In genomic region chr4:66300336-66300934, GRCh38 we compare ENCODE assay signal across 27 cellular contexts.
DNase-seq lines count a peak whose midpoint lies in the region; ATAC-seq, FAIRE-seq and TF ChIP-seq lines count a peak whose summit lies in the region.
"Had no signal": no experiment of that assay in that cellular context is flagged by ENCODE, and none has a peak within 500 bp of the region (broad histone marks: within the 10 kb centered on the region; RNA-seq: fewer than 3 reads in every experiment).

No MANE protein-coding gene starts in this region.

- TF ChIP-seq POLR2A in endothelial cell of umbilical vein (IDR thresholded peaks at IDR 0.05; ENCODE audit: low read depth, low read length) (no peak), vagina (IDR thresholded peaks at IDR 0.05) (no peak)

- intact Hi-C loops in endothelial cell of umbilical vein (cut with micrococcal nuclease) (no loop called here), A673 (cut with micrococcal nuclease; ENCODE audit: unreplicated experiment) (no loop called here), vagina (cut with DNase I) (no loop called here)

- H3K9me3 ChIP-seq in endothelial cell of umbilical vein (replicated peaks; ENCODE audit: control insufficient read depth, insufficient read depth, low read length), result no peaks in the 10 kb centered on the region
- no peaks in the 10 kb centered on the region for H3K9me3 ChIP-seq in A673 (ENCODE audit: low read depth, low read length, poor library complexity, severe bottlenecking)
- H3K9me3 ChIP-seq in vagina, result no peaks in the 10 kb centered on the region
- H3K9me3 ChIP-seq: BE2C, MG63, SJSA1 had no signal

- H3K27ac ChIP-seq in endothelial cell of umbilical vein (ENCODE audit: insufficient read depth, low read depth, low read length) (no peak overlapping the region), A673 (ENCODE audit: low read depth, low read length, poor library complexity, severe bottlenecking) (no peak overlapping the region), vagina (no peak overlapping the region)
- H3K27ac ChIP-seq: PC-9, SJSA1 had no signal

- no peaks in the 10 kb centered on the region for H3K9me1 ChIP-seq in endothelial cell of umbilical vein (replicated peaks; ENCODE audit: control insufficient read depth, extremely low read depth, insufficient read depth, low read length)

- peak; percentile 2 for DNase-seq in EL
- DNase-seq in M059J (ENCODE audit: low read depth), result peak; percentile 9
- peak; percentile 7 for DNase-seq in endothelial cell of umbilical vein (ENCODE audit: low read depth, low spot score)
- peak; percentile 1 for DNase-seq in stromal cell of bone marrow (ENCODE audit: low read depth)
- DNase-seq in A673 (ENCODE audit: low spot score), result no peak
- no peak for DNase-seq in vagina (ENCODE audit: extremely low spot score in 2 of 2)
- DNase-seq: ACHN; BE2C; Calu3; CD8-positive, alpha-beta memory T cell; DMS79 treated with DMSO at 0.1 percent for 48 hours; KBM-7; MG63; NCI-H1105 treated with DMSO at 0.1 percent for 48 hours; NCI-H146; NCI-H1930; NCI-H2107; NCI-H446; NCI-H524 treated with DMSO at 0.1 percent for 48 hours; NCI-H774; PC-9; Right ventricle myocardium superior; T-cell had no signal

- H4K20me1 ChIP-seq in endothelial cell of umbilical vein (replicated peaks; ENCODE audit: control insufficient read depth, extremely low read depth, insufficient read depth, low read length), result no peaks in the 10 kb centered on the region

- dilution Hi-C loops in endothelial cell of umbilical vein (cut with MboI; ENCODE audit: extremely low pct_ligation_motif_present, low sequenced_read_pairs), result no loop called here

- no peak overlapping the region for H3K9ac ChIP-seq in endothelial cell of umbilical vein (replicated peaks; ENCODE audit: extremely low read depth, insufficient read depth, low read length)

- H3K79me2 ChIP-seq in endothelial cell of umbilical vein (ENCODE audit: control insufficient read depth, insufficient read depth, low read length), result no peaks in the 10 kb centered on the region

- no peak overlapping the region for H3K4me2 ChIP-seq in endothelial cell of umbilical vein (ENCODE audit: insufficient read depth, low read length)
- H3K4me2 ChIP-seq: PC-9 had no signal

- H2AFZ ChIP-seq in endothelial cell of umbilical vein (ENCODE audit: low read depth, low read length), result no peak overlapping the region
- H2AFZ ChIP-seq: PC-9 had no signal

- H3K4me3 ChIP-seq in endothelial cell of umbilical vein (replicated peaks in 1 of 3; ENCODE audit: insufficient read depth in 1 of 3, low read depth in 1 of 3, low read length in 3 of 3), result no peak overlapping the region
- H3K4me3 ChIP-seq in A673 (ENCODE audit: low read depth, low read length, poor library complexity, severe bottlenecking), result no peak overlapping the region
- no peak overlapping the region for H3K4me3 ChIP-seq in vagina
- H3K4me3 ChIP-seq: MG63, PC-9, SJSA1 had no signal

- peaks cover 3% of the 10 kb centered on the region for H3K4me1 ChIP-seq in endothelial cell of umbilical vein (ENCODE audit: control insufficient read depth, extremely low read depth, insufficient read depth, low read length)
- no peaks in the 10 kb centered on the region for H3K4me1 ChIP-seq in A673 (ENCODE audit: insufficient read depth, low read length, poor library complexity, severe bottlenecking)
- H3K4me1 ChIP-seq in vagina, result no peaks in the 10 kb centered on the region
- H3K4me1 ChIP-seq: BE2C had no signal

- H3K27me3 ChIP-seq in endothelial cell of umbilical vein (ENCODE audit: control insufficient read depth in 2 of 2, insufficient read depth in 2 of 2, low read length in 2 of 2) (no peaks in the 10 kb centered on the region), A673 (replicated peaks; ENCODE audit: insufficient read depth, low read depth, low read length, poor library complexity) (no peaks in the 10 kb centered on the region), vagina (no peaks in the 10 kb centered on the region)
- H3K27me3 ChIP-seq: BE2C, MG63, SJSA1 had no signal

- CTCF ChIA-PET in endothelial cell of umbilical vein (lab: Charles Lee) (interaction anchor here (0.6 kb wide), 1 partner anchor 9 kb away, joined by 3 read pairs; no protein-coding TSS in a partner anchor), A673 (lab: Charles Lee) (no interaction called here)

- POLR2A ChIA-PET in endothelial cell of umbilical vein (lab: Charles Lee) (no interaction called here), A673 (lab: Charles Lee; ENCODE audit: low non-redundant PET) (no interaction called here)

- H3K36me3 ChIP-seq in endothelial cell of umbilical vein (ENCODE audit: control insufficient read depth in 2 of 2, extremely low read depth in 1 of 2, insufficient read depth in 2 of 2, low read length in 2 of 2), result no peaks in the 10 kb centered on the region
- no peaks in the 10 kb centered on the region for H3K36me3 ChIP-seq in A673 (ENCODE audit: insufficient read depth, low read length, poor library complexity, severe bottlenecking)
- H3K36me3 ChIP-seq in vagina, result no peaks in the 10 kb centered on the region
- H3K36me3 ChIP-seq: BE2C, MG63, SJSA1 had no signal

- ATAC-seq in GM18870 (IDR thresholded peaks at IDR 0.05; ENCODE audit: unreplicated experiment), result no peak
- ATAC-seq: HCT116, T-cell had no signal

- no TSS peak for BruUV-seq in endothelial cell of umbilical vein (replicated peaks; lab: Mats Ljungman, UMichigan)
- BruUV-seq in A673 (replicated peaks; lab: Mats Ljungman, UMichigan), result no TSS peak

- no peak for FAIRE-seq in endothelial cell of umbilical vein (lab: Jason Lieb, UNC)
- FAIRE-seq: H1 had no signal

- TF ChIP-seq CTCF in endothelial cell of umbilical vein (IDR thresholded peaks at IDR 0.05; ENCODE audit: extremely low read depth in 1 of 2, insufficient read depth in 1 of 2, low read depth in 1 of 2, low read length in 2 of 2) (no peak), A673 (conservative IDR thresholded peaks at IDR 0.05; ENCODE audit: low read depth, low read length) (no peak), vagina (IDR thresholded peaks at IDR 0.05) (no peak)

TF ChIP-seq in endothelial cell of umbilical vein, 7 proteins besides CTCF, POLR2A, EP300 and RAD21:
- no peak for TF ChIP-seq POLR2AphosphoS5 (IDR thresholded peaks at IDR 0.05; ENCODE audit: insufficient read depth, low read depth, low read length)
- TF ChIP-seq FOS (IDR thresholded peaks at IDR 0.05; ENCODE audit: borderline replicate concordance, insufficient read depth, low read length), result peak; percentile 28
TF ChIP-seq in endothelial cell of umbilical vein: peak in this region for 1.

Comparison
In these comparisons a context has a peak if more than half of its experiments do, and no peak if none do; other contexts are left out.
1. DNase-seq: peak in EL (single experiment), M059J (single experiment), endothelial cell of umbilical vein (single experiment) and stromal cell of bone marrow (single experiment); none in A673 (single experiment) and vagina (0 of 2).